19 cellular contexts compared by ENCODE assay signal in the genomic region with DNA sequence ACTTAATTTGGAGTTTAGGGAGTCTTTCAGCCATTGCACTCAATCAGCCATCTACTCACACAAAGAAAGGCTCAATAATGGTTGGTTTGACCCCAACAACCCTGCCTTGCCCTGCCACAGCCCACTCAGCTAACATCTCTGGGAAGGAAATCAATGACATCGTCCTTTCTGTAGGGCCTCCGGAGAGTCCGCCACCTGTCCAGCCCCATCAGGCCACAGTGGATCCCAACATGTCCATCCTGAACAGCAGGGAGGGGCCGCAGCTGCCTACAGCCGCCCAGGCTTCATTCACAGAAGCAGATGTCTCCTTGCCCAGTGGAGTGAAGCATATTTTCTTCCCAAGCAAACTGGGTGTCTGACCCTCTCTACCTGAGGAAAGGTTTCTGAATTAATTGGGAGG. TPM values are rescaled to one million over a fixed set of nuclear protein-coding genes. Genes with fewer than 3 reads are reported as not detected.
DNase-seq lines count a peak whose midpoint lies in the region; ATAC-seq and TF ChIP-seq lines count a peak whose summit lies in the region.
"Had no signal": no experiment of that assay in that cellular context is flagged by ENCODE, and none has a peak within 500 bp of the region (broad histone marks: within the 10 kb centered on the region; RNA-seq: fewer than 3 reads in every experiment).

No MANE protein-coding gene starts in this region.

- H3K27ac Mint-ChIP-seq in activated CD8-positive, alpha-beta memory T cell treated with anti-CD3 and anti-CD28 coated beads, Interleukin-2, amount 10 ng/mL, durations not matched to agents 7 days and 5 days, result no peak overlapping the region
- H3K27ac Mint-ChIP-seq: CD4-positive, CD25-positive, alpha-beta regulatory T cell had no signal

- H3K4me3 ChIP-seq in Peyer's patch, result no peak overlapping the region
- no peak overlapping the region for H3K4me3 ChIP-seq in mucosa of rectum (ENCODE audit: low read length in 2 of 2)
- H3K4me3 ChIP-seq in stomach, result no peak overlapping the region
- H3K4me3 ChIP-seq: GM23248 had no signal

- peak; percentile 7 for DNase-seq in activated CD8-positive, alpha-beta memory T cell treated with anti-CD3 and anti-CD28 coated beads for 24 hours
- DNase-seq in activated CD8-positive, alpha-beta memory T cell treated with anti-CD3 and anti-CD28 coated beads, Interleukin-2, amount 10 ng/mL, durations not matched to agents 7 days and 5 days, result no peak
- DNase-seq in Peyer's patch, result peak in 1 of 3 donors; percentile 32
- DNase-seq in stomach, result peak; percentile 19
- no peak for DNase-seq in middle frontal gyrus (ENCODE audit: extremely low spot score, low spot score)
- DNase-seq: CD4-positive, CD25-positive, alpha-beta regulatory T cell; COR-L47; DMS 273 treated with DMSO at 0.1 percent for 48 hours; GM23248; KBM-7; NCI-H1105 treated with DMSO at 0.1 percent for 48 hours; NCI-H1694 treated with DMSO at 0.1 percent for 48 hours; SHP77 had no signal

- H3K36me3 Mint-ChIP-seq in activated CD8-positive, alpha-beta memory T cell treated with anti-CD3 and anti-CD28 coated beads, Interleukin-2, amount 10 ng/mL, durations not matched to agents 7 days and 5 days, result no peaks in the 10 kb centered on the region
- H3K36me3 Mint-ChIP-seq: CD4-positive, CD25-positive, alpha-beta regulatory T cell had no signal

- H3K9me3 Mint-ChIP-seq in activated CD8-positive, alpha-beta memory T cell treated with anti-CD3 and anti-CD28 coated beads, Interleukin-2, amount 10 ng/mL, durations not matched to agents 7 days and 5 days (ENCODE audit: low read depth), result no peaks in the 10 kb centered on the region

- peak overlapping the region in 1 of 2 donors; percentile 9 for H3K9ac ChIP-seq in mucosa of rectum (ENCODE audit: low read depth in 1 of 2, low read length in 2 of 2)
- H3K9ac ChIP-seq: GM23248, SK-N-SH had no signal

- H3K4me3 Mint-ChIP-seq in activated CD8-positive, alpha-beta memory T cell treated with anti-CD3 and anti-CD28 coated beads, Interleukin-2, amount 10 ng/mL, durations not matched to agents 7 days and 5 days, result no peak overlapping the region
- H3K4me3 Mint-ChIP-seq: CD4-positive, CD25-positive, alpha-beta regulatory T cell had no signal

- 24 to 47% (median 37%) methylated on average over 2 to 5 of the region's 5 CpGs for WGBS in stomach, 5 donors

- peaks cover 0 to 39% (median 7%) of the 10 kb centered on the region in 4 donors for H3K4me1 ChIP-seq in Peyer's patch
- peaks cover 25 to 50% of the 10 kb centered on the region in 2 donors for H3K4me1 ChIP-seq in mucosa of rectum (ENCODE audit: control insufficient read depth in 2 of 2, insufficient read depth in 2 of 2, low read length in 2 of 2)
- H3K4me1 ChIP-seq in stomach, result peaks cover 13 to 52% (median 30%) of the 10 kb centered on the region in 4 donors

- H3K27me3 ChIP-seq in Peyer's patch, result no peaks in the 10 kb centered on the region
- H3K27me3 ChIP-seq in mucosa of rectum (ENCODE audit: control insufficient read depth in 2 of 2, insufficient read depth in 2 of 2, low read length in 2 of 2), result peaks cover 18% of the 10 kb centered on the region in 2 donors
- H3K27me3 ChIP-seq in stomach, result peaks cover 46 to 100% (median 96%) of the 10 kb centered on the region in 3 donors

- intact Hi-C loops in stomach (cut with DNase I; ENCODE audit: low total_unique reads), result loop anchor here (10.0 kb wide), 3 partner anchors 148 to 1028 kb away; no protein-coding TSS in a partner anchor

- H3K27me3 Mint-ChIP-seq in activated CD8-positive, alpha-beta memory T cell treated with anti-CD3 and anti-CD28 coated beads, Interleukin-2, amount 10 ng/mL, durations not matched to agents 7 days and 5 days, result peaks cover 88% of the 10 kb centered on the region

- peaks cover 12% of the 10 kb centered on the region for H3K4me1 Mint-ChIP-seq in activated CD8-positive, alpha-beta memory T cell treated with anti-CD3 and anti-CD28 coated beads, Interleukin-2, amount 10 ng/mL, durations not matched to agents 7 days and 5 days

- H3K9me3 ChIP-seq in Peyer's patch, result no peaks in the 10 kb centered on the region
- H3K9me3 ChIP-seq in mucosa of rectum (ENCODE audit: control insufficient read depth in 2 of 2, low read length in 2 of 2), result no peaks in the 10 kb centered on the region
- no peaks in the 10 kb centered on the region for H3K9me3 ChIP-seq in stomach
- H3K9me3 ChIP-seq: SK-N-SH had no signal

- CTCF ChIA-PET in activated CD8-positive, alpha-beta memory T cell treated with anti-CD3 and anti-CD28 coated beads, Interleukin-2, amount 10 ng/mL, durations not matched to agents 7 days and 5 days (lab: Charles Lee), result interaction anchor here (0.5 to 1.3 kb wide), 2 partner anchors 19 to 48 kb away, joined by 4 to 5 read pairs; no protein-coding TSS in a partner anchor

- TF ChIP-seq POLR2A in Peyer's patch (IDR thresholded peaks at IDR 0.05) (no peak), stomach (IDR thresholded peaks at IDR 0.05) (no peak)

- peak overlapping the region in 3 of 4 donors; percentile 17 to 89 (median 68) for H3K27ac ChIP-seq in Peyer's patch
- peak overlapping the region; percentile 91 to 95 for H3K27ac ChIP-seq in mucosa of rectum (ENCODE audit: low read depth in 2 of 2, low read length in 2 of 2)
- H3K27ac ChIP-seq in stomach, result no peak overlapping the region
- H3K27ac ChIP-seq: 22Rv1, GM23248 had no signal

- no peak for ATAC-seq in activated CD8-positive, alpha-beta memory T cell treated with anti-CD3 and anti-CD28 coated beads, Interleukin-2, amount 10 ng/mL, durations not matched to agents 7 days and 5 days
- ATAC-seq in GM19467 (IDR thresholded peaks at IDR 0.05; ENCODE audit: unreplicated experiment) (no peak), HG03520 (IDR thresholded peaks at IDR 0.05; ENCODE audit: unreplicated experiment) (no peak)

- H3K36me3 ChIP-seq in Peyer's patch (no peaks in the 10 kb centered on the region), mucosa of rectum (ENCODE audit: control insufficient read depth in 2 of 2, insufficient read depth in 2 of 2, low read length in 2 of 2) (no peaks in the 10 kb centered on the region), stomach (no peaks in the 10 kb centered on the region)

- no peak for TF ChIP-seq CTCF in Peyer's patch (IDR thresholded peaks at IDR 0.05)
- no peak for TF ChIP-seq CTCF in stomach (IDR thresholded peaks at IDR 0.05)

- TF ChIP-seq EP300 in stomach (IDR thresholded peaks at IDR 0.05), result no peak

RNA-seq across cellular contexts. Expression of gene CDX2, which starts 4.2 kb away (rescaled TPM):
- not detected for total RNA-seq in activated CD8-positive, alpha-beta memory T cell treated with anti-CD3 and anti-CD28 coated beads, Interleukin-2, amount 10 ng/mL, durations not matched to agents 7 days and 5 days
- total RNA-seq in Peyer's patch (100 to 1,000 TPM in 3 of 4 donors, 10 to 100 TPM in 1; 33.0 to 182 (median 136) TPM), stomach (100 to 1,000 TPM in 1 of 5 donors, 1 to 10 TPM in 1, not detected in 3; 2.4 to 106 TPM)
- under 1 TPM in 2 of 3 donors, not detected in 1; 0.03 to 0.12 TPM for polyA plus RNA-seq in stomach
- total RNA-seq: CD4-positive, CD25-positive, alpha-beta regulatory T cell; GM23248; NCI-H460 had no signal
- polyA plus RNA-seq: CD4-positive, CD25-positive, alpha-beta regulatory T cell; GM23248; SK-N-SH had no signal

RNA-seq across cellular contexts. Expression of gene URAD, which starts 15.2 kb away (rescaled TPM):
- not detected for total RNA-seq in activated CD8-positive, alpha-beta memory T cell treated with anti-CD3 and anti-CD28 coated beads, Interleukin-2, amount 10 ng/mL, durations not matched to agents 7 days and 5 days
- total RNA-seq in Peyer's patch (100 to 1,000 TPM in 2 of 4 donors, 10 to 100 TPM in 2; 38.0 to 144 (median 99.0) TPM), stomach (100 to 1,000 TPM in 1 of 5 donors, 1 to 10 TPM in 1, not detected in 3; 1.1 to 165 TPM)
- under 1 TPM in 1 of 3 donors, not detected in 2; 0.13 TPM for polyA plus RNA-seq in stomach
- total RNA-seq: CD4-positive, CD25-positive, alpha-beta regulatory T cell; GM23248; NCI-H460 had no signal
- polyA plus RNA-seq: CD4-positive, CD25-positive, alpha-beta regulatory T cell; GM23248; SK-N-SH had no signal

RNA-seq across cellular contexts. Expression of gene PDX1, which starts 53.5 kb away (rescaled TPM):
- total RNA-seq in activated CD8-positive, alpha-beta memory T cell treated with anti-CD3 and anti-CD28 coated beads, Interleukin-2, amount 10 ng/mL, durations not matched to agents 7 days and 5 days, result not detected
- total RNA-seq in Peyer's patch (not detected), stomach (under 1 TPM in 2 of 5 donors, not detected in 3; 0.29 to 0.92 TPM)
- polyA plus RNA-seq in stomach, result 1 to 10 TPM in 2 of 3 donors, under 1 TPM in 1; 0.13 to 1.8 (median 1.2) TPM
- total RNA-seq: CD4-positive, CD25-positive, alpha-beta regulatory T cell; GM23248; NCI-H460 had no signal
- polyA plus RNA-seq: CD4-positive, CD25-positive, alpha-beta regulatory T cell; GM23248; SK-N-SH had no signal

Comparison
In these comparisons a context has a peak if more than half of its experiments do, and no peak if none do; other contexts are left out.
1. DNase-seq: peak in activated CD8-positive, alpha-beta memory T cell treated with anti-CD3 and anti-CD28 coated beads for 24 hours (single experiment) and stomach (single experiment); none in activated CD8-positive, alpha-beta memory T cell treated with anti-CD3 and anti-CD28 coated beads, Interleukin-2, amount 10 ng/mL, durations not matched to agents 7 days and 5 days (single experiment) and middle frontal gyrus (single experiment).
2. H3K27ac ChIP-seq: peak in Peyer's patch (3 of 4) and mucosa of rectum (2 of 2); none in stomach (0 of 5).